ENCODE assay signal across 3 cellular contexts in genomic region chr19:55573929-55574328, GRCh38. TPM values are rescaled to one million over a fixed set of nuclear protein-coding genes. Genes with fewer than 3 reads are reported as not detected.
"Had no signal": no experiment of that assay in that cellular context is flagged by ENCODE, and none has a peak within 500 bp of the region (broad histone marks: within the 10 kb centered on the region; RNA-seq: fewer than 3 reads in every experiment).

No MANE protein-coding gene starts in this region.

RNA-seq across cellular contexts. Expression of gene SBK3, which starts 28.6 kb away (rescaled TPM):
- total RNA-seq: GM23248, H4, HFFc6 had no signal
- polyA plus RNA-seq: GM23248 had no signal
